10 cellular contexts compared by ENCODE assay signal in genomic region chr20:36905566-36905965, GRCh38. TPM values are rescaled to one million over a fixed set of nuclear protein-coding genes. Genes with fewer than 3 reads are reported as not detected.
"Had no signal": no experiment of that assay in that cellular context is flagged by ENCODE, and none has a peak within 500 bp of the region (broad histone marks: within the 10 kb centered on the region; RNA-seq: fewer than 3 reads in every experiment).

No MANE protein-coding gene starts in this region.

RNA-seq across cellular contexts. Expression of gene TLDC2, which starts 29.6 kb away (rescaled TPM):
- total RNA-seq: activated CD4-positive, alpha-beta memory T cell treated with anti-CD3 and anti-CD28 coated beads for 36 hours; activated CD4-positive, alpha-beta T cell treated with anti-CD3 and anti-CD28 coated beads for 36 hours; activated naive CD4-positive, alpha-beta T cell treated with anti-CD3 and anti-CD28 coated beads, Interleukin-2, amount 50 U/mL, for 72 hours; activated T-cell treated with anti-CD3 and anti-CD28 coated beads, Interleukin-2, amount 50 U/mL, for 4 hours; ascending aorta; cardiac muscle cell; LHCN-M2; NCI-H460; RPMI7951; T-helper 1 cell treated with Interleukin-12 subunit alpha and Interleukin-12 subunit beta and Interleukin-4 antibody, amounts not matched to agents 30 ng/mL and 1 ng/mL, for 36 hours had no signal
